24 cellular contexts compared by ENCODE assay signal in genomic region chr16:4933433-4933832, GRCh38. TPM values are rescaled to one million over a fixed set of nuclear protein-coding genes. Genes with fewer than 3 reads are reported as not detected.
A peak's percentile ranks its signal among the peaks of the same experiment; 100 is the strongest.
DNase-seq lines count a peak whose midpoint lies in the region; FAIRE-seq and TF ChIP-seq lines count a peak whose summit lies in the region.
"Had no signal": no experiment of that assay in that cellular context is flagged by ENCODE, and none has a peak within 500 bp of the region (broad histone marks: within the 10 kb centered on the region; RNA-seq: fewer than 3 reads in every experiment).

No MANE protein-coding gene starts in this region.

- H3K36me3 ChIP-seq in NT2/D1 (ENCODE audit: insufficient read depth, insufficient read length, low read length), result peaks cover 5% of the 10 kb centered on the region
- H3K36me3 ChIP-seq in H1 (ENCODE audit: control insufficient read depth in 2 of 4, insufficient read depth in 4 of 4, low read length in 3 of 4), result no peaks in the 10 kb centered on the region; a peak in 1 of 8 replicates
- H3K36me3 ChIP-seq in mesenchymal stem cell (ENCODE audit: control insufficient read depth in 1 of 2, insufficient read depth in 2 of 2, low read depth in 1 of 2, low read length in 2 of 2), result peaks cover 36 to 40% of the 10 kb centered on the region in 2 experiments
- no peaks in the 10 kb centered on the region for H3K36me3 ChIP-seq in endodermal cell (ENCODE audit: control insufficient read depth, insufficient read depth, low read length)
- H3K36me3 ChIP-seq in trophoblast cell (ENCODE audit: control insufficient read depth in 1 of 2, insufficient read depth in 2 of 2, low read length in 2 of 2), result no peaks in the 10 kb centered on the region

- TF ChIP-seq EP300 in H1 (IDR thresholded peaks at IDR 0.05; ENCODE audit: borderline replicate concordance in 1 of 2, low read depth in 2 of 2, low read length in 2 of 2), result no peak

- no peak for TF ChIP-seq RAD21 in H1 (IDR thresholded peaks at IDR 0.05 in 1 of 2, conservative IDR thresholded peaks at IDR 0.05 in 1 of 2; ENCODE audit: low read depth in 2 of 2, low read length in 2 of 2)

- H2BK12ac ChIP-seq in H1 (ENCODE audit: low read depth, low read length), result no peak overlapping the region
- H2BK12ac ChIP-seq in mesenchymal stem cell (ENCODE audit: low read length in 2 of 2), result no peak overlapping the region
- H2BK12ac ChIP-seq in trophoblast cell (ENCODE audit: low read length), result no peak overlapping the region

- FAIRE-seq in H1 (lab: Jason Lieb, UNC) (no peak), urothelium cell line (lab: Jason Lieb, UNC) (peak; percentile 67)
- FAIRE-seq: GM12891 had no signal

- H3K14ac ChIP-seq in H1 (ENCODE audit: insufficient read length) (no peak overlapping the region), mesenchymal stem cell (ENCODE audit: low read length in 2 of 2) (no peak overlapping the region), trophoblast cell (ENCODE audit: low read length) (no peak overlapping the region)

- H3K18ac ChIP-seq in H1 (ENCODE audit: extremely low read depth, low read length) (no peak overlapping the region), mesenchymal stem cell (ENCODE audit: low read depth in 1 of 2, low read length in 2 of 2) (no peak overlapping the region), trophoblast cell (ENCODE audit: low read length) (no peak overlapping the region)

- H3K4me3 Mint-ChIP-seq in endodermal cell, result no peak overlapping the region
- H3K4me3 Mint-ChIP-seq: CD4-positive, CD25-positive, alpha-beta regulatory T cell; GM23338 had no signal

- H3K36me3 Mint-ChIP-seq in endodermal cell (ENCODE audit: low read depth), result peaks cover 19% of the 10 kb centered on the region
- H3K36me3 Mint-ChIP-seq: CD4-positive, CD25-positive, alpha-beta regulatory T cell had no signal

- peaks cover 14% of the 10 kb centered on the region for H3K27me3 ChIP-seq in NT2/D1 (ENCODE audit: insufficient read depth, insufficient read length)
- no peaks in the 10 kb centered on the region for H3K27me3 ChIP-seq in H1 (replicated peaks in 1 of 4; ENCODE audit: control insufficient read depth in 3 of 4, extremely low read depth in 1 of 4, insufficient read depth in 3 of 4, low read length in 3 of 4)
- H3K27me3 ChIP-seq in mesenchymal stem cell (ENCODE audit: control insufficient read depth in 1 of 2, insufficient read depth in 1 of 2, low read length in 2 of 2), result no peaks in the 10 kb centered on the region
- no peaks in the 10 kb centered on the region for H3K27me3 ChIP-seq in endodermal cell (ENCODE audit: control insufficient read depth, insufficient read depth, low read length, poor library complexity, severe bottlenecking)
- no peaks in the 10 kb centered on the region for H3K27me3 ChIP-seq in trophoblast cell (ENCODE audit: insufficient read depth, low read length)

- H3K27ac Mint-ChIP-seq in endodermal cell, result no peak overlapping the region
- H3K27ac Mint-ChIP-seq: CD4-positive, CD25-positive, alpha-beta regulatory T cell; GM23338 had no signal

- no peak overlapping the region for H3K23ac ChIP-seq in H1 (ENCODE audit: insufficient read length)
- no peak overlapping the region for H3K23ac ChIP-seq in mesenchymal stem cell (ENCODE audit: low read length in 2 of 2)
- no peak overlapping the region for H3K23ac ChIP-seq in trophoblast cell (ENCODE audit: low read length)

- 92% methylated on average over 8 of the region's 8 CpGs; no CpG with 5 or more reads in 1 of the 2 experiments for WGBS in H1 (ENCODE audit: extremely low coverage in 1 of 2, insufficient coverage in 1 of 2, insufficient read length in 1 of 2, insufficient replicate concordance in 2 of 2, low coverage in 1 of 2, low lambda C conversion rate in 2 of 2, missing lambda C conversion rate in 1 of 2), 2 experiments
- 86% methylated on average over 8 of the region's 8 CpGs for WGBS in mesenchymal stem cell
- WGBS in endodermal cell (ENCODE audit: insufficient coverage in 1 of 2, insufficient read length in 1 of 2), 2 experiments, result 90 to 92% methylated on average over 8 of the region's 8 CpGs
- WGBS in trophoblast cell (ENCODE audit: extremely low coverage, insufficient coverage, insufficient read length), result no CpG with 5 or more reads among the region's 8 CpGs

- H2BK15ac ChIP-seq in H1 (ENCODE audit: low read length) (peak overlapping the region; percentile 75; the same call in 1 of the 2 replicates), mesenchymal stem cell (ENCODE audit: low read depth, poor library complexity, severe bottlenecking) (peak overlapping the region; percentile 4)

- no peaks in the 10 kb centered on the region for H3K9me3 Mint-ChIP-seq in endodermal cell
- H3K9me3 Mint-ChIP-seq: GM23338 had no signal

- peaks cover 2% of the 10 kb centered on the region for H3K4me1 Mint-ChIP-seq in endodermal cell

- H2BK120ac ChIP-seq in H1 (replicated peaks; ENCODE audit: low read depth, low read length) (no peak overlapping the region), mesenchymal stem cell (ENCODE audit: low read depth, low read length) (no peak overlapping the region), trophoblast cell (ENCODE audit: insufficient read depth, low read length, poor library complexity) (no peak overlapping the region)

- H3K4ac ChIP-seq in H1 (replicated peaks; ENCODE audit: insufficient read length, low read depth, low read length) (peak overlapping the region; percentile 78), mesenchymal stem cell (ENCODE audit: low read depth in 1 of 2, low read length in 2 of 2) (no peak overlapping the region), trophoblast cell (ENCODE audit: low read depth, low read length) (no peak overlapping the region)

- no peak overlapping the region for H2BK5ac ChIP-seq in H1 (ENCODE audit: low read depth, low read length)
- no peak overlapping the region for H2BK5ac ChIP-seq in mesenchymal stem cell (ENCODE audit: low read depth, low read length, poor library complexity, severe bottlenecking)
- no peak overlapping the region for H2BK5ac ChIP-seq in trophoblast cell (ENCODE audit: low read depth, low read length, poor library complexity)

- H3K79me2 ChIP-seq in H1 (ENCODE audit: control insufficient read depth in 1 of 2, insufficient read depth in 2 of 2, low read length in 2 of 2), result peaks cover 0 to 11% of the 10 kb centered on the region in 2 experiments; a peak in 1 of 4 replicates
- no peaks in the 10 kb centered on the region for H3K79me2 ChIP-seq in trophoblast cell (ENCODE audit: control insufficient read depth, insufficient read depth, low read length, poor library complexity)

- no peak overlapping the region for H4K12ac ChIP-seq in trophoblast cell (ENCODE audit: low read depth, low read length)

- no peaks in the 10 kb centered on the region for H3K27me3 Mint-ChIP-seq in endodermal cell (ENCODE audit: insufficient read depth)

- H4K8ac ChIP-seq in H1 (ENCODE audit: extremely low read depth, insufficient read depth, low read length), result no peak overlapping the region
- H4K8ac ChIP-seq in mesenchymal stem cell (ENCODE audit: low read length), result no peak overlapping the region
- H4K8ac ChIP-seq in trophoblast cell (ENCODE audit: low read depth, low read length), result no peak overlapping the region

- H3K79me1 ChIP-seq in H1 (ENCODE audit: low read depth, low read length) (peaks cover 2% of the 10 kb centered on the region; the same call in 1 of the 2 replicates), mesenchymal stem cell (replicated peaks; ENCODE audit: low read length, poor library complexity, severe bottlenecking) (peaks cover 35% of the 10 kb centered on the region), trophoblast cell (ENCODE audit: low read length) (peaks cover 5% of the 10 kb centered on the region)

- TF ChIP-seq CTCF in H1 (IDR thresholded peaks at IDR 0.05; ENCODE audit: control extremely low read depth in 1 of 3, insufficient read depth in 1 of 3, low read depth in 1 of 3, low read length in 3 of 3), result no peak
- TF ChIP-seq CTCF in endodermal cell (conservative IDR thresholded peaks at IDR 0.05), result no peak

- no peak overlapping the region for H4K91ac ChIP-seq in H1 (replicated peaks; ENCODE audit: insufficient read length, low read length)
- no peak overlapping the region for H4K91ac ChIP-seq in mesenchymal stem cell (ENCODE audit: low read length)
- no peak overlapping the region for H4K91ac ChIP-seq in trophoblast cell (ENCODE audit: low read depth, low read length)

- H3K4me2 ChIP-seq in H1 (ENCODE audit: insufficient read depth in 1 of 2, low read depth in 2 of 2, low read length in 2 of 2) (no peak overlapping the region), mesenchymal stem cell (ENCODE audit: low read length, poor library complexity, severe bottlenecking) (no peak overlapping the region), trophoblast cell (ENCODE audit: low read length) (no peak overlapping the region)
- H3K4me2 ChIP-seq: GM23338 had no signal

- H3K27ac ChIP-seq in H1 (ENCODE audit: low read depth, low read length), result no peak overlapping the region
- no peak overlapping the region for H3K27ac ChIP-seq in mesenchymal stem cell (ENCODE audit: low read length, poor library complexity, severe bottlenecking)
- no peak overlapping the region for H3K27ac ChIP-seq in endodermal cell (ENCODE audit: low read depth, low read length)
- no peak overlapping the region for H3K27ac ChIP-seq in trophoblast cell (ENCODE audit: low read depth, low read length)
- H3K27ac ChIP-seq: SK-N-MC had no signal

- peaks cover 19% of the 10 kb centered on the region for H3K4me1 ChIP-seq in NT2/D1 (ENCODE audit: insufficient read depth, insufficient read length)
- peaks cover 0 to 11% (median 7%) of the 10 kb centered on the region in 4 experiments; a peak in 4 of 7 replicates for H3K4me1 ChIP-seq in H1 (replicated peaks in 1 of 4; ENCODE audit: control insufficient read depth in 3 of 4, insufficient read depth in 4 of 4, low read length in 3 of 4)
- H3K4me1 ChIP-seq in mesenchymal stem cell (ENCODE audit: control insufficient read depth, insufficient read depth, low read depth, low read length), result peaks cover 26% of the 10 kb centered on the region
- H3K4me1 ChIP-seq in endodermal cell (ENCODE audit: control insufficient read depth, insufficient read depth, low read length), result no peaks in the 10 kb centered on the region
- H3K4me1 ChIP-seq in trophoblast cell (ENCODE audit: control insufficient read depth in 1 of 2, insufficient read depth in 2 of 2, low read length in 2 of 2), result peaks cover 2 to 10% of the 10 kb centered on the region in 2 experiments

- CTCF ChIA-PET in H1 (lab: Charles Lee; ENCODE audit: partially characterized antibody), result interaction anchor here (0.9 to 4.3 kb wide), 3 partner anchors 15 to 73 kb away, joined by 3 to 30 read pairs (median 7); no protein-coding TSS in a partner anchor

- POLR2A ChIA-PET in H1 (lab: Charles Lee; ENCODE audit: partially characterized antibody), result interaction anchor here (1.1 to 1.2 kb wide), 4 partner anchors 9 to 15 kb away, joined by 3 read pairs; no protein-coding TSS in a partner anchor

- no peak for DNase-seq in NT2/D1 (ENCODE audit: low read depth, low spot score)
- no peak for DNase-seq in H1 (ENCODE audit: low read depth in 1 of 2, low spot score in 2 of 2)
- DNase-seq in mesenchymal stem cell, result no peak
- no peak for DNase-seq in urothelium cell line (ENCODE audit: low spot score)
- DNase-seq in endodermal cell, result no peak
- DNase-seq in activated CD4-positive, alpha-beta T cell treated with anti-CD3 and anti-CD28 coated beads for 4 hours, result no peak
- no peak for DNase-seq in trophoblast cell
- DNase-seq: CD4-positive, CD25-positive, alpha-beta regulatory T cell; DMS 273 treated with DMSO at 0.1 percent for 48 hours; DND-41; HCEC 1CT; Kasumi-1; NCI-H1694; NCI-H2081; NCI-H446; NCI-H526; OCI-M1; SHP77 treated with DMSO at 0.1 percent for 48 hours had no signal

- H2AK5ac ChIP-seq in H1 (ENCODE audit: low read depth, low read length), result no peak overlapping the region; the same call in 1 of the 2 replicates
- no peak overlapping the region for H2AK5ac ChIP-seq in mesenchymal stem cell (ENCODE audit: low read length, severe bottlenecking)
- no peak overlapping the region for H2AK5ac ChIP-seq in trophoblast cell (ENCODE audit: low read length)

- H3K9ac ChIP-seq in NT2/D1 (ENCODE audit: insufficient read length, low read depth) (peak overlapping the region; percentile 24), H1 (replicated peaks in 1 of 4; ENCODE audit: extremely low read depth in 1 of 4, low read depth in 3 of 4, low read length in 3 of 4) (no peak overlapping the region), mesenchymal stem cell (ENCODE audit: low read length) (peak overlapping the region; percentile 81), endodermal cell (ENCODE audit: extremely low read depth, low read length, poor library complexity, severe bottlenecking) (no peak overlapping the region), trophoblast cell (ENCODE audit: low read length) (no peak overlapping the region)

- no peak for TF ChIP-seq POLR2A in H1 (IDR thresholded peaks at IDR 0.05; ENCODE audit: control extremely low read depth in 1 of 2, low read depth in 2 of 2, low read length in 2 of 2)

- H3K4me3 ChIP-seq in NT2/D1 (ENCODE audit: insufficient read length, low read depth), result no peak overlapping the region
- no peak overlapping the region for H3K4me3 ChIP-seq in H1 (ENCODE audit: extremely low read depth in 1 of 4, insufficient read depth in 2 of 4, low read depth in 3 of 4, low read length in 4 of 4)
- peak overlapping the region in 1 of 2 experiments; percentile 28 for H3K4me3 ChIP-seq in mesenchymal stem cell (ENCODE audit: insufficient read depth in 1 of 2, low read depth in 1 of 2, low read length in 2 of 2)
- H3K4me3 ChIP-seq in endodermal cell (ENCODE audit: low read length), result no peak overlapping the region
- no peak overlapping the region for H3K4me3 ChIP-seq in trophoblast cell (ENCODE audit: low read depth, low read length)
- H3K4me3 ChIP-seq: GM23338, SK-N-MC had no signal

- H3K23me2 ChIP-seq in H1 (ENCODE audit: low read depth, low read length), result peaks cover 3% of the 10 kb centered on the region; the same call in 1 of the 2 replicates

- H2BK20ac ChIP-seq in H1 (ENCODE audit: low read length), result no peak overlapping the region

- H3K9me3 ChIP-seq in NT2/D1 (ENCODE audit: insufficient read depth, low read length), result no peaks in the 10 kb centered on the region
- no peaks in the 10 kb centered on the region for H3K9me3 ChIP-seq in H1 (ENCODE audit: insufficient read depth in 2 of 2, low read depth in 1 of 2, low read length in 1 of 2)
- no peaks in the 10 kb centered on the region for H3K9me3 ChIP-seq in mesenchymal stem cell (ENCODE audit: control insufficient read depth, low read length)
- H3K9me3 ChIP-seq in endodermal cell (ENCODE audit: control insufficient read depth, low read length), result no peaks in the 10 kb centered on the region
- peaks cover 3% of the 10 kb centered on the region for H3K9me3 ChIP-seq in trophoblast cell (ENCODE audit: insufficient read depth, low read depth, low read length)

- peaks cover 0 to 22% of the 10 kb centered on the region in 2 experiments for H4K20me1 ChIP-seq in H1 (replicated peaks in 1 of 2; ENCODE audit: control insufficient read depth in 1 of 2, insufficient read depth in 2 of 2, low read length in 2 of 2)

- H3K56ac ChIP-seq in H1 (replicated peaks; ENCODE audit: insufficient read length, low read depth, low read length), result no peak overlapping the region

- H2AFZ ChIP-seq in H1 (ENCODE audit: low read length) (no peak overlapping the region), mesenchymal stem cell (ENCODE audit: low read depth, low read length) (no peak overlapping the region), trophoblast cell (ENCODE audit: insufficient read depth, low read length, poor library complexity) (no peak overlapping the region)
- H2AFZ ChIP-seq: GM23338 had no signal

- no peak overlapping the region for H4K5ac ChIP-seq in H1 (ENCODE audit: insufficient read length, low read depth, low read length)

RNA-seq across cellular contexts. Expression of gene PPL, which starts 3.5 kb away (rescaled TPM):
- total RNA-seq in H1 (2021; fragmentation: NEBNext Ultra II Directional; extraction: Animal tissue kit (Norgen Biotek cat#: 25700)), result 28.8 and 29.5 TPM in 2 replicates
- 11.3 and 15.8 TPM in 2 replicates for polyA plus RNA-seq in H1 (2011; rRNA removed)
- 13.7 TPM for polyA plus RNA-seq in H1 (2011; cell fraction: cytosol; rRNA removed)
- 46.9 TPM for polyA plus RNA-seq in H1 (2011; cell fraction: nucleus; rRNA removed)
- polyA plus RNA-seq in H1 (2012, experiment 1 of 2), result 16.5 to 27.4 TPM (median 22.8 TPM) in 4 replicates
- 5.2 TPM for polyA plus RNA-seq in H1 (2012, experiment 2 of 2)
- 16.4 TPM for polyA plus RNA-seq in H1 (2013, experiment 1 of 2)
- 15.4 TPM for polyA plus RNA-seq in H1 (2013, experiment 2 of 2)
- polyA minus RNA-seq in H1 (2011; rRNA and poly(A)+ RNA removed), result 21.5 and 22.3 TPM in 2 replicates
- 15.9 TPM for polyA minus RNA-seq in H1 (2011; cell fraction: cytosol; rRNA and poly(A)+ RNA removed)
- 21.8 TPM for polyA minus RNA-seq in H1 (2011; cell fraction: nucleus; rRNA and poly(A)+ RNA removed)
- polyA plus RNA-seq in mesenchymal stem cell (2013, experiment 1 of 2), result 0.46 TPM
- polyA plus RNA-seq in mesenchymal stem cell (2013, experiment 2 of 2), result 0.47 TPM
- total RNA-seq in endodermal cell, result 10 to 100 TPM; 37.8 to 48.5 TPM
- 4.7 TPM for polyA plus RNA-seq in endodermal cell (2013, experiment 1 of 2)
- polyA plus RNA-seq in endodermal cell (2013, experiment 2 of 2), result 3.6 TPM
- polyA plus RNA-seq in trophoblast cell (2013), result 10.3 and 10.5 TPM in 2 replicates
- total RNA-seq: CD4-positive, CD25-positive, alpha-beta regulatory T cell had no signal

RNA-seq across cellular contexts. Expression of gene SEC14L5, which starts 24.7 kb away (rescaled TPM):
- 3.0 and 3.2 TPM in 2 replicates for total RNA-seq in H1 (2021; fragmentation: NEBNext Ultra II Directional; extraction: Animal tissue kit (Norgen Biotek cat#: 25700))
- polyA plus RNA-seq in H1 (2011; rRNA removed), result 1.9 and 2.1 TPM in 2 replicates
- polyA plus RNA-seq in H1 (2011; cell fraction: cytosol; rRNA removed), result 2.1 TPM
- polyA plus RNA-seq in H1 (2011; cell fraction: nucleus; rRNA removed), result 2.7 TPM
- 1.9 to 2.9 TPM (median 2.3 TPM) in 4 replicates for polyA plus RNA-seq in H1 (2012, experiment 1 of 2)
- polyA plus RNA-seq in H1 (2012, experiment 2 of 2), result 1.6 TPM
- polyA plus RNA-seq in H1 (2013, experiment 1 of 2), result 1.1 TPM
- polyA plus RNA-seq in H1 (2013, experiment 2 of 2), result 0.99 TPM
- polyA minus RNA-seq in H1 (2011; rRNA and poly(A)+ RNA removed), result 4.0 and 5.8 TPM in 2 replicates
- 1.7 TPM for polyA minus RNA-seq in H1 (2011; cell fraction: cytosol; rRNA and poly(A)+ RNA removed)
- 2.9 TPM for polyA minus RNA-seq in H1 (2011; cell fraction: nucleus; rRNA and poly(A)+ RNA removed)
- 0.01 TPM for polyA plus RNA-seq in mesenchymal stem cell (2013, experiment 1 of 2)
- not detected for polyA plus RNA-seq in mesenchymal stem cell (2013, experiment 2 of 2)
- total RNA-seq in endodermal cell, result under 1 TPM; 0.22 to 0.33 TPM
- 0.89 TPM for polyA plus RNA-seq in endodermal cell (2013, experiment 1 of 2)
- 0.37 TPM for polyA plus RNA-seq in endodermal cell (2013, experiment 2 of 2)
- polyA plus RNA-seq in trophoblast cell (2013), result 0.01 and 0.03 TPM in 2 replicates
- total RNA-seq: MCF 10A, RPMI7951 had no signal
- polyA plus RNA-seq: BJ; CD4-positive, CD25-positive, alpha-beta regulatory T cell had no signal

Comparison
In these comparisons a context has a peak if more than half of its experiments do, and no peak if none do; other contexts are left out.
1. H3K9ac ChIP-seq: peak in NT2/D1 (single experiment) and mesenchymal stem cell (single experiment); none in H1 (0 of 4), endodermal cell (single experiment) and trophoblast cell (single experiment).